6 cellular contexts compared by ENCODE assay signal in the genomic region with DNA sequence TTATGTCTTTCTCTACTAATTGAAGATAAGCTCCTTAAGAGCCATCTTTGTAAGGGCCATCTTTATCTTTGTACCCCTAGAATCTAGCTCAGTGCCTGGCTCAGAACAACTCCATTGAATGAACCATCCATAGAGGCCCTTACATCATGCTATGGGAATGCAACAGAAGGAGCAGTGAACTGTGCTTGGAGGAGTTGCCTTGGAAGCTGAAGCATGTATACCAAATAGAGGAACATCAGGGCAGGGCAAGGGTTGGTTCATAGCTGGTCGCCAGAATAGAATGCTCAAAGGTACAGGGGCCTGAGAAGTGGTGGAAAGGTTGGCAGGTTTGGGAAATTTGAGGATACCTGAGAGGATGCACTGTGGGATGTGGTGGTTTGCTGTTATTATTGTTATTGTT.
DNase-seq lines count a peak whose midpoint lies in the region; ATAC-seq, FAIRE-seq and TF ChIP-seq lines count a peak whose summit lies in the region.
"Not testable (repeated sequence)": the region's sequence is repeated elsewhere in the genome, so short reads cannot be mapped to it uniquely, and the experiment has no call there.

No MANE protein-coding gene starts in this region.

- not testable (repeated sequence) for H3K4me1 Mint-ChIP-seq in T-helper 17 cell
- H3K4me1 Mint-ChIP-seq in dendritic cell treated with granulocyte-macrophage colony-stimulating factor and Interleukin-4, amounts not matched to agents 40 ng/mL and 50 ng/mL, for 4 days (ENCODE audit: low read depth): peaks cover 20% of the 10 kb centered on the region

- H3K27me3 ChIP-seq in PC-3 (ENCODE audit: low read length); left lung; upper lobe of left lung: not testable (repeated sequence)

- not testable (repeated sequence) for H3K36me3 Mint-ChIP-seq in T-helper 17 cell (ENCODE audit: low read depth); dendritic cell treated with granulocyte-macrophage colony-stimulating factor and Interleukin-4, amounts not matched to agents 40 ng/mL and 50 ng/mL, for 4 days (ENCODE audit: low read depth)

- not testable (repeated sequence) for H3K79me2 ChIP-seq in PC-3 (ENCODE audit: low read length)

- peak; percentile 79 to 82; a peak in 5 of 6 replicates for ATAC-seq in A549
- peak; percentile 70 for ATAC-seq in PC-3
- ATAC-seq in T-helper 17 cell: not testable (repeated sequence)
- ATAC-seq in left lung: peak; percentile 87
- ATAC-seq in upper lobe of left lung (ENCODE audit: low FRiP score in 2 of 2): peak; percentile 73

- not testable (repeated sequence) for H3K4me3 ChIP-seq in A549; PC-3 (ENCODE audit: low read length); left lung; upper lobe of left lung

- no CpG with 5 or more reads among the region's 1 CpG for WGBS in A549 (ENCODE audit: missing lambda C conversion rate)
- no CpG with 5 or more reads among the region's 1 CpG for WGBS in upper lobe of left lung, 2 donors

- peak overlapping the region; percentile 37 for H3K27ac Mint-ChIP-seq in T-helper 17 cell
- peak overlapping the region; percentile 61 for H3K27ac Mint-ChIP-seq in dendritic cell treated with granulocyte-macrophage colony-stimulating factor and Interleukin-4, amounts not matched to agents 40 ng/mL and 50 ng/mL, for 4 days

- not testable (repeated sequence) for FAIRE-seq in A549 (lab: Jason Lieb, UNC)

- H3F3A ChIP-seq in PC-3 (ENCODE audit: low read length, unreplicated experiment): not testable (repeated sequence)

- not testable (repeated sequence) for H3K9me2 ChIP-seq in PC-3 (replicated peaks; ENCODE audit: low read length)

- TF ChIP-seq RAD21 in A549 (conservative IDR thresholded peaks at IDR 0.05 in 1 of 2, IDR thresholded peaks at IDR 0.05 in 1 of 2): not testable (repeated sequence)

- not testable (repeated sequence) for TF ChIP-seq CTCF in A549 (IDR thresholded peaks at IDR 0.05); PC-3 (conservative IDR thresholded peaks at IDR 0.05; ENCODE audit: low read depth, low read length); left lung (IDR thresholded peaks at IDR 0.05); upper lobe of left lung (IDR thresholded peaks at IDR 0.05)

- H4K20me1 ChIP-seq in PC-3 (ENCODE audit: low read length): not testable (repeated sequence)

- CTCF ChIA-PET in A549 (lab: Yijun Ruan, JAX); PC-3 (lab: Charles Lee): not testable (repeated sequence)

- POLR2A ChIA-PET in A549 (lab: Yijun Ruan, JAX); PC-3 (lab: Charles Lee; ENCODE audit: unreplicated experiment): not testable (repeated sequence)

- H3K36me3 ChIP-seq in PC-3 (ENCODE audit: low read depth, low read length); left lung; upper lobe of left lung: not testable (repeated sequence)

- TF ChIP-seq EP300 in A549 (IDR thresholded peaks at IDR 0.05); upper lobe of left lung (IDR thresholded peaks at IDR 0.05): not testable (repeated sequence)

- TF ChIP-seq POLR2A in A549 (IDR thresholded peaks at IDR 0.05; ENCODE audit: low read length); upper lobe of left lung (IDR thresholded peaks at IDR 0.05): not testable (repeated sequence)

- intact Hi-C loops in PC-3 (cut with micrococcal nuclease); dendritic cell treated with granulocyte-macrophage colony-stimulating factor and Interleukin-4, amounts not matched to agents 40 ng/mL and 50 ng/mL, for 4 days (cut with micrococcal nuclease); left lung (cut with DNase I): not testable (repeated sequence)

- not testable (repeated sequence) for H3K4me2 ChIP-seq in A549; PC-3 (ENCODE audit: low read length)

- not testable (repeated sequence) for H3K27me3 Mint-ChIP-seq in T-helper 17 cell; dendritic cell treated with granulocyte-macrophage colony-stimulating factor and Interleukin-4, amounts not matched to agents 40 ng/mL and 50 ng/mL, for 4 days

- H3K27ac ChIP-seq in A549; PC-3 (ENCODE audit: low read length); left lung; upper lobe of left lung: not testable (repeated sequence)

- H3K4me1 ChIP-seq in A549; PC-3 (ENCODE audit: insufficient read depth, low read length); left lung; upper lobe of left lung: not testable (repeated sequence)

- not testable (repeated sequence) for H3K9ac ChIP-seq in PC-3 (ENCODE audit: low read length)

- not testable (repeated sequence) for BruUV-seq in PC-3 (replicated peaks; lab: Mats Ljungman, UMichigan)

- H3K9me3 ChIP-seq in A549; PC-3 (ENCODE audit: low read length); T-helper 17 cell (ENCODE audit: control insufficient read depth, low read length, poor library complexity, severe bottlenecking); left lung; upper lobe of left lung: not testable (repeated sequence)

- not testable (repeated sequence) for H3K4me3 Mint-ChIP-seq in T-helper 17 cell; dendritic cell treated with granulocyte-macrophage colony-stimulating factor and Interleukin-4, amounts not matched to agents 40 ng/mL and 50 ng/mL, for 4 days

- H3K9me3 Mint-ChIP-seq in dendritic cell treated with granulocyte-macrophage colony-stimulating factor and Interleukin-4, amounts not matched to agents 40 ng/mL and 50 ng/mL, for 4 days: not testable (repeated sequence)

- not testable (repeated sequence) for H2AFZ ChIP-seq in PC-3 (ENCODE audit: low read length)

- not testable (repeated sequence) for DNase-seq in A549 (ENCODE audit: low read depth in 1 of 2, low spot score in 1 of 2); PC-3; T-helper 17 cell; left lung; upper lobe of left lung
